Comparison of ENCODE assay signal across 20 cellular contexts in genomic region chr4:119788334-119789266, GRCh38.
A peak's percentile ranks its signal among the peaks of the same experiment; 100 is the strongest.
DNase-seq lines count a peak whose midpoint lies in the region; ATAC-seq and TF ChIP-seq lines count a peak whose summit lies in the region.
"Had no signal": no experiment of that assay in that cellular context is flagged by ENCODE, and none has a peak within 500 bp of the region (broad histone marks: within the 10 kb centered on the region; RNA-seq: fewer than 3 reads in every experiment).

No MANE protein-coding gene starts in this region.

- H3K4me3 Mint-ChIP-seq in activated CD8-positive, alpha-beta memory T cell treated with anti-CD3 and anti-CD28 coated beads, Interleukin-2, amount 10 ng/mL, durations not matched to agents 7 days and 5 days, result no peak overlapping the region
- H3K4me3 Mint-ChIP-seq in activated T-helper 1 cell treated with anti-CD3 and anti-CD28 coated beads, Interleukin-12 subunit alpha, Interleukin-12 subunit beta, Interleukin-2, Interleukin-4 antibody, amounts not matched to agents 30 ng/mL and 10 ng/mL and 1 ng/mL, durations not matched to agents 14 hours and 24 hours and 36 hours, result no peak overlapping the region
- H3K4me3 Mint-ChIP-seq: CD8-positive, alpha-beta T cell had no signal

- intact Hi-C loops in Panc1 (cut with micrococcal nuclease; ENCODE audit: unreplicated experiment), result no loop called here
- intact Hi-C loops in uterus (cut with DNase I; ENCODE audit: low total_unique reads), result no loop called here
- intact Hi-C loops in activated T-helper 1 cell treated with anti-CD3 and anti-CD28 coated beads, Interleukin-12 subunit alpha, Interleukin-12 subunit beta, Interleukin-2, Interleukin-4 antibody, amounts not matched to agents 30 ng/mL and 10 ng/mL and 1 ng/mL, durations not matched to agents 14 hours and 24 hours and 36 hours (cut with micrococcal nuclease), result loop anchor here (10.0 kb wide), 1 partner anchor 474 kb away; no protein-coding TSS in a partner anchor

- H3K4me3 ChIP-seq in HUES64 (ENCODE audit: low read length), result no peak overlapping the region
- no peak overlapping the region for H3K4me3 ChIP-seq in Panc1 (ENCODE audit: low read depth in 2 of 2, low read length in 2 of 2)
- no peak overlapping the region for H3K4me3 ChIP-seq in uterus
- H3K4me3 ChIP-seq: BLaER1 treated with 17β-estradiol and CSF1 and Interleukin-3, amounts not matched to agents 10 nM and 100 nM had no signal

- H3K9me3 ChIP-seq in HUES64 (ENCODE audit: insufficient read depth, low read depth, low read length) (0 out of 2 replicates have a peak, but pooled peaks cover 6% of the 10 kb centered on the region), Panc1 (ENCODE audit: control insufficient read depth, insufficient read depth, low read depth, low read length) (peaks cover 3% of the 10 kb centered on the region; the same call in 1 of the 2 replicates), uterus (no peaks in the 10 kb centered on the region)
- H3K9me3 ChIP-seq: SK-N-SH had no signal

- POLR2A ChIA-PET in Panc1 (lab: Charles Lee), result no interaction called here

- H3K4me1 ChIP-seq in HUES64 (ENCODE audit: insufficient read depth, low read length) (peaks cover 3% of the 10 kb centered on the region; the same call in 1 of the 2 replicates), Panc1 (ENCODE audit: control insufficient read depth, insufficient read depth, low read length) (no peaks in the 10 kb centered on the region), uterus (no peaks in the 10 kb centered on the region)
- H3K4me1 ChIP-seq: BLaER1 treated with 17β-estradiol and CSF1 and Interleukin-3, amounts not matched to agents 10 nM and 100 nM had no signal

- H3K36me3 Mint-ChIP-seq in activated CD8-positive, alpha-beta memory T cell treated with anti-CD3 and anti-CD28 coated beads, Interleukin-2, amount 10 ng/mL, durations not matched to agents 7 days and 5 days, result no peaks in the 10 kb centered on the region
- H3K36me3 Mint-ChIP-seq in activated T-helper 1 cell treated with anti-CD3 and anti-CD28 coated beads, Interleukin-12 subunit alpha, Interleukin-12 subunit beta, Interleukin-2, Interleukin-4 antibody, amounts not matched to agents 30 ng/mL and 10 ng/mL and 1 ng/mL, durations not matched to agents 14 hours and 24 hours and 36 hours (ENCODE audit: low read depth), result no peaks in the 10 kb centered on the region
- H3K36me3 Mint-ChIP-seq: CD8-positive, alpha-beta T cell had no signal

- DNase-seq in Panc1 (ENCODE audit: low read depth, low spot score) (no peak), iPS DF 19.7 (ENCODE audit: low read depth, low spot score) (peak; percentile 59), uterus (no peak), DMS114 treated with DMSO at 0.1 percent for 48 hours (lab: John Stamatoyannopoulos, UW; ENCODE audit: unreplicated experiment) (no peak)
- DNase-seq in activated CD8-positive, alpha-beta memory T cell treated with anti-CD3 and anti-CD28 coated beads, Interleukin-2, amount 10 ng/mL, durations not matched to agents 7 days and 5 days, result no peak
- no peak for DNase-seq in activated T-helper 1 cell treated with anti-CD3 and anti-CD28 coated beads, Interleukin-12 subunit alpha, Interleukin-12 subunit beta, Interleukin-2, Interleukin-4 antibody, amounts not matched to agents 30 ng/mL and 10 ng/mL and 1 ng/mL, durations not matched to agents 14 hours and 24 hours and 36 hours (ENCODE audit: low spot score)
- DNase-seq: Calu3; CD8-positive, alpha-beta T cell; DMS53; EL; GOT3; NCI-H1417 treated with DMSO at 0.1 percent for 48 hours; NCI-H1930; NCI-H226; NCI-H524; SHP77; SK-N-SH had no signal

- H3K27me3 Mint-ChIP-seq in activated CD8-positive, alpha-beta memory T cell treated with anti-CD3 and anti-CD28 coated beads, Interleukin-2, amount 10 ng/mL, durations not matched to agents 7 days and 5 days, result peaks cover 3% of the 10 kb centered on the region
- peaks cover 4% of the 10 kb centered on the region for H3K27me3 Mint-ChIP-seq in activated T-helper 1 cell treated with anti-CD3 and anti-CD28 coated beads, Interleukin-12 subunit alpha, Interleukin-12 subunit beta, Interleukin-2, Interleukin-4 antibody, amounts not matched to agents 30 ng/mL and 10 ng/mL and 1 ng/mL, durations not matched to agents 14 hours and 24 hours and 36 hours (ENCODE audit: insufficient read depth)

- no peaks in the 10 kb centered on the region for H3K4me1 Mint-ChIP-seq in activated CD8-positive, alpha-beta memory T cell treated with anti-CD3 and anti-CD28 coated beads, Interleukin-2, amount 10 ng/mL, durations not matched to agents 7 days and 5 days
- H3K4me1 Mint-ChIP-seq in activated T-helper 1 cell treated with anti-CD3 and anti-CD28 coated beads, Interleukin-12 subunit alpha, Interleukin-12 subunit beta, Interleukin-2, Interleukin-4 antibody, amounts not matched to agents 30 ng/mL and 10 ng/mL and 1 ng/mL, durations not matched to agents 14 hours and 24 hours and 36 hours (ENCODE audit: low read depth), result no peaks in the 10 kb centered on the region

- no peaks in the 10 kb centered on the region for H3K36me3 ChIP-seq in HUES64 (ENCODE audit: insufficient read depth, low read length)
- H3K36me3 ChIP-seq in Panc1 (ENCODE audit: control insufficient read depth, insufficient read depth, low read length), result no peaks in the 10 kb centered on the region
- no peaks in the 10 kb centered on the region for H3K36me3 ChIP-seq in uterus
- H3K36me3 ChIP-seq: BLaER1 treated with 17β-estradiol and CSF1 and Interleukin-3, amounts not matched to agents 10 nM and 100 nM had no signal

- H3K27me3 ChIP-seq in HUES64 (ENCODE audit: insufficient read depth, low read length), result no peaks in the 10 kb centered on the region
- no peaks in the 10 kb centered on the region for H3K27me3 ChIP-seq in Panc1 (ENCODE audit: control insufficient read depth, insufficient read depth, low read length)
- H3K27me3 ChIP-seq in uterus, result no peaks in the 10 kb centered on the region
- H3K27me3 ChIP-seq: BLaER1 treated with 17β-estradiol and CSF1 and Interleukin-3, amounts not matched to agents 10 nM and 100 nM had no signal

- whole genome bisulfite sequencing in HUES64, result no CpG with 5 or more reads among the region's 1 CpG

- no TSS peak for BruUV-seq in Panc1 (replicated peaks; lab: Mats Ljungman, UMichigan)

- CTCF ChIA-PET in Panc1 (lab: Charles Lee), result no interaction called here
- CTCF ChIA-PET in activated CD8-positive, alpha-beta memory T cell treated with anti-CD3 and anti-CD28 coated beads, Interleukin-2, amount 10 ng/mL, durations not matched to agents 7 days and 5 days (lab: Charles Lee), result interaction anchor here (2.3 kb wide), 1 partner anchor 160 kb away, joined by 11 read pairs; the partner anchor contains the start of gene PDE5A

- TF ChIP-seq POLR2A in uterus (IDR thresholded peaks at IDR 0.05), result no peak

- in situ Hi-C loops in Panc1 (cut with HindIII; ENCODE audit: low pct_unique_long_range_greater_than_20kb, low sequenced_read_pairs), result no loop called here

- no peak overlapping the region for H3K9ac ChIP-seq in HUES64 (ENCODE audit: low read depth, low read length)
- H3K9ac ChIP-seq: BLaER1 treated with 17β-estradiol and CSF1 and Interleukin-3, amounts not matched to agents 10 nM and 100 nM; KMS-11; SK-N-SH had no signal

- no peak for TF ChIP-seq CTCF in Panc1 (IDR thresholded peaks at IDR 0.05)
- TF ChIP-seq CTCF in uterus (IDR thresholded peaks at IDR 0.05), result no peak

- ATAC-seq in Panc1, result no peak
- ATAC-seq in activated CD8-positive, alpha-beta memory T cell treated with anti-CD3 and anti-CD28 coated beads, Interleukin-2, amount 10 ng/mL, durations not matched to agents 7 days and 5 days, result no peak
- ATAC-seq: CD8-positive, alpha-beta T cell had no signal

- no peaks in the 10 kb centered on the region for H3K9me3 Mint-ChIP-seq in activated CD8-positive, alpha-beta memory T cell treated with anti-CD3 and anti-CD28 coated beads, Interleukin-2, amount 10 ng/mL, durations not matched to agents 7 days and 5 days (ENCODE audit: low read depth)
- H3K9me3 Mint-ChIP-seq in activated T-helper 1 cell treated with anti-CD3 and anti-CD28 coated beads, Interleukin-12 subunit alpha, Interleukin-12 subunit beta, Interleukin-2, Interleukin-4 antibody, amounts not matched to agents 30 ng/mL and 10 ng/mL and 1 ng/mL, durations not matched to agents 14 hours and 24 hours and 36 hours, result no peaks in the 10 kb centered on the region

- H3K27ac Mint-ChIP-seq in activated CD8-positive, alpha-beta memory T cell treated with anti-CD3 and anti-CD28 coated beads, Interleukin-2, amount 10 ng/mL, durations not matched to agents 7 days and 5 days, result no peak overlapping the region
- H3K27ac Mint-ChIP-seq in activated T-helper 1 cell treated with anti-CD3 and anti-CD28 coated beads, Interleukin-12 subunit alpha, Interleukin-12 subunit beta, Interleukin-2, Interleukin-4 antibody, amounts not matched to agents 30 ng/mL and 10 ng/mL and 1 ng/mL, durations not matched to agents 14 hours and 24 hours and 36 hours, result no peak overlapping the region
- H3K27ac Mint-ChIP-seq: CD8-positive, alpha-beta T cell had no signal

- H3K27ac ChIP-seq in HUES64 (ENCODE audit: low read depth, low read length) (peak overlapping the region; percentile 69; the same call in 1 of the 2 replicates), Panc1 (ENCODE audit: low read length) (peak overlapping the region; percentile 49; the same call in 1 of the 2 replicates), uterus (no peak overlapping the region)
- H3K27ac ChIP-seq: BLaER1 treated with 17β-estradiol and CSF1 and Interleukin-3, amounts not matched to agents 10 nM and 100 nM; KMS-11 had no signal

Comparison
In these comparisons a context has a peak if more than half of its experiments do, and no peak if none do; other contexts are left out.
1. H3K27ac ChIP-seq: peak in HUES64 (single experiment) and Panc1 (single experiment); none in uterus (0 of 2).